ENCODE assay signal across 25 cellular contexts in the genomic region with DNA sequence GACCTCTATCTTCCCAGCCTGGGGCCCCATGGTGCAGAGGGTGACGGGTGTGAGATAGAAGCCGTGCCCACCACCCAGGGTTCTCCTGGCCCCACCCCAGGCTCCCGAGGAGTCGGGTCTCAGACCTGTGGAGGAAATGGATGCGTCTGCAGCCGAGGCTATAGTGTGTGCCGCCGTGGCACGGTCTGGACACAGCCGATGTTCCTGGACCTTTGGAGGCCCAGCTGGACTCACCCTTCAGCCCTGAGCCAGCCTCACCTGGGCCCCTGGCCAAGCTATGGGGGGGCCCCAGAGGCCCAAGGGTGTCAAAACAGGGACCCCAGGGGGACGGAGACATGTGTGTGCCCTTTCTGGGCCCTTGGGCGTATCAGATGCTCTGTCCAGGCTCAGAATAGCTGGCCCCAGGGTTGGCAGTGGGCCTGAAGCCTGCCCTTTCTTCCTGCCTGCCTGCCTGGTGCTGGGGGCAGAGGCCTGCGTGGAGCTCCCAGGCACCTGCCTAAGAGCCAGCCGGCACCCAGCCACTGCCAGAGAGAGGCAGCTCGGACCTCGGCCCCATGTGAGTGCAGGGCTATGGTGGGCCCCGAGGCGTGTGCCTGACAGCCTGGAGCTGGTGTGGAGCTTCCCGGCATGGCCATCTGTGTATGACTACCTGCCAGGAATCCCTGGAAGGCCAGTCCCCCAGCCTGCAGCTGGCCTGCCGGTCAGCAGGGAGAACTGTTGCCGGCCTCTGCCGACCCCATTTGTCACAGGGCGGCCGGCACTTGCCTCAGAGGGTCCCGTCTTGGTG. TPM values are rescaled to one million over a fixed set of nuclear protein-coding genes. Genes with fewer than 3 reads are reported as not detected.
"Had no signal": no experiment of that assay in that cellular context is flagged by ENCODE, and none has a peak within 500 bp of the region (broad histone marks: within the 10 kb centered on the region; RNA-seq: fewer than 3 reads in every experiment).

No MANE protein-coding gene starts in this region.

- H3K27ac ChIP-seq: breast epithelium, KMS-11, SJSA1 had no signal

- DNase-seq: activated CD4-positive, alpha-beta T cell treated with anti-CD3 and anti-CD28 coated beads for 48 hours; activated CD4-positive, alpha-beta T cell treated with anti-CD3 and anti-CD28 coated beads, Interleukin-2, amount 50 U/mL, for 4 hours; activated CD4-positive, CD25-positive, alpha-beta regulatory T cell treated with anti-CD3 and anti-CD28 coated beads, Interleukin-2, amount 50 U/mL, for 72 hours; activated CD8-positive, alpha-beta memory T cell treated with anti-CD3 and anti-CD28 coated beads, Interleukin-2, amount 50 U/mL, for 48 hours; activated CD8-positive, alpha-beta T cell treated with anti-CD3 and anti-CD28 coated beads, Interleukin-2, amount 10 ng/mL, durations not matched to agents 7 days and 5 days; activated T-cell treated with anti-CD3 and anti-CD28 coated beads, Interleukin-2, amount 50 U/mL, for 1 hour; aorta; NCI-H1092; NCI-H1417 treated with DMSO at 0.1 percent for 48 hours; NCI-H1694; NCI-H2029; NCI-H2107; NCI-H345; NCI-H510A treated with DMSO at 0.1 percent for 48 hours; NCI-H69; NK-92 treated with Interleukin-12 subunit alpha and Interleukin-12 subunit beta, amount 100 ng/mL, for 24 hours; OCI-M1; RPMI8226; SHP77 had no signal

- ATAC-seq: activated CD8-positive, alpha-beta T cell treated with anti-CD3 and anti-CD28 coated beads, Interleukin-2, amount 10 ng/mL, durations not matched to agents 7 days and 5 days; Panc1; WTC11 had no signal

- H3K9me3 ChIP-seq: breast epithelium, SJSA1 had no signal

- H3K4me2 ChIP-seq: KMS-11 had no signal

- H3K4me1 ChIP-seq: breast epithelium, SJSA1 had no signal

- H3K4me3 ChIP-seq: breast epithelium, SJSA1 had no signal

- H3K9ac ChIP-seq: KMS-11 had no signal

- H3K36me3 ChIP-seq: breast epithelium, SJSA1 had no signal

RNA-seq across cellular contexts. Expression of a gene that starts 41.8 kb away (rescaled TPM):
- total RNA-seq: activated CD8-positive, alpha-beta T cell treated with anti-CD3 and anti-CD28 coated beads, Interleukin-2, amount 10 ng/mL, durations not matched to agents 7 days and 5 days; breast epithelium; MCF 10A; SJSA1 had no signal
- polyA plus RNA-seq: aorta had no signal

RNA-seq across cellular contexts. Expression of a gene that starts 44.5 kb away (rescaled TPM):
- total RNA-seq: activated CD8-positive, alpha-beta T cell treated with anti-CD3 and anti-CD28 coated beads, Interleukin-2, amount 10 ng/mL, durations not matched to agents 7 days and 5 days; aorta; breast epithelium; MCF 10A; SJSA1; WTC11 had no signal
- polyA plus RNA-seq: aorta had no signal
